ENCODE assay signal across 8 cellular contexts in genomic region chr20:32277361-32278198, GRCh38. TPM values are rescaled to one million over a fixed set of nuclear protein-coding genes. Genes with fewer than 3 reads are reported as not detected.
DNase-seq lines count a peak whose midpoint lies in the region; ATAC-seq lines count a peak whose summit lies in the region.

TSS of gene KIF3B (plus strand) at chr20:32277651. CDS start at chr20:32309778, 32,127 bp downstream.

- H3K9me3 Mint-ChIP-seq in activated naive CD4-positive, alpha-beta T cell treated with anti-CD3 and anti-CD28 coated beads, Interleukin-2, amount 50 U/mL, for 72 hours = peaks cover 0 to 14% of the 10 kb centered on the region in 2 donors

- DNase-seq in GM03348 (ENCODE audit: low spot score) = peak; percentile 97
- DNase-seq in NCI-H1092 treated with DMSO at 0.1 percent for 48 hours (lab: John Stamatoyannopoulos, UW) = peak; percentile 94
- DNase-seq in SKM-1 treated with dmso at 0.1 percent for 144 hours (lab: John Stamatoyannopoulos, UW; ENCODE audit: unreplicated experiment) = peak; percentile 90
- peak; percentile 81 to 89 for DNase-seq in activated naive CD4-positive, alpha-beta T cell treated with anti-CD3 and anti-CD28 coated beads, Interleukin-2, amount 50 U/mL, for 72 hours (ENCODE audit: low spot score in 2 of 2)
- DNase-seq in glomerular visceral epithelial cell (ENCODE audit: extremely low spot score) = peak; percentile 91
- DNase-seq in occipital lobe (lab: John Stamatoyannopoulos, UW) = peak; percentile 88
- peak; percentile 89 for DNase-seq in superior temporal gyrus (ENCODE audit: extremely low spot score)

- peak within 1 kb of the TSS; percentile 91 to 97 for H3K27ac Mint-ChIP-seq in activated naive CD4-positive, alpha-beta T cell treated with anti-CD3 and anti-CD28 coated beads, Interleukin-2, amount 50 U/mL, for 72 hours

- peak; percentile 77 for ATAC-seq in HG02571 (IDR thresholded peaks at IDR 0.05; ENCODE audit: unreplicated experiment)
- peak; percentile 83 to 93 for ATAC-seq in activated naive CD4-positive, alpha-beta T cell treated with anti-CD3 and anti-CD28 coated beads, Interleukin-2, amount 50 U/mL, for 72 hours

- H3K36me3 Mint-ChIP-seq in activated naive CD4-positive, alpha-beta T cell treated with anti-CD3 and anti-CD28 coated beads, Interleukin-2, amount 50 U/mL, for 72 hours = peaks cover 28 to 40% of the 10 kb centered on the region in 2 donors

RNA-seq across cellular contexts. Expression of gene KIF3B, which starts in this region (rescaled TPM):
- 10 to 100 TPM; 21.9 to 37.8 TPM for total RNA-seq in activated naive CD4-positive, alpha-beta T cell treated with anti-CD3 and anti-CD28 coated beads, Interleukin-2, amount 50 U/mL, for 72 hours
- 92.5 TPM for total RNA-seq in occipital lobe

Comparison
In these comparisons a context has a peak if more than half of its experiments do, and no peak if none do; other contexts are left out.
1. Peak in every context shown above with its lines: DNase-seq and ATAC-seq.